Comparison of ENCODE assay signal across 8 cellular contexts in genomic region chr15:44584162-44584749, GRCh38. TPM values are rescaled to one million over a fixed set of nuclear protein-coding genes. Genes with fewer than 3 reads are reported as not detected.
DNase-seq lines count a peak whose midpoint lies in the region; ATAC-seq and TF ChIP-seq lines count a peak whose summit lies in the region.

No MANE protein-coding gene starts in this region.

- TF ChIP-seq CTCF in cardiac muscle cell (IDR thresholded peaks at IDR 0.05; ENCODE audit: low read depth, low read length): peak; percentile 48

- intact Hi-C loops in Right ventricle myocardium inferior (cut with DNase I): no loop called here

- no peaks in the 10 kb centered on the region for H3K27me3 ChIP-seq in cardiac muscle cell

- H3K9me3 Mint-ChIP-seq in activated naive CD4-positive, alpha-beta T cell treated with anti-CD3 and anti-CD28 coated beads, Interleukin-2, amount 50 U/mL, for 72 hours: no peaks in the 10 kb centered on the region

- no peaks in the 10 kb centered on the region for H3K9me3 ChIP-seq in cardiac muscle cell (ENCODE audit: low read depth)

- peak overlapping the region in 1 of 2 donors; percentile 38 for H3K27ac Mint-ChIP-seq in activated naive CD4-positive, alpha-beta T cell treated with anti-CD3 and anti-CD28 coated beads, Interleukin-2, amount 50 U/mL, for 72 hours

- H3K4me1 ChIP-seq in cardiac muscle cell (ENCODE audit: low read depth): no peaks in the 10 kb centered on the region

- no peak for ATAC-seq in Right ventricle myocardium inferior
- peak; percentile 81 to 91 for ATAC-seq in activated naive CD4-positive, alpha-beta T cell treated with anti-CD3 and anti-CD28 coated beads, Interleukin-2, amount 50 U/mL, for 72 hours
- no peak for ATAC-seq in GM21825 (IDR thresholded peaks at IDR 0.05; ENCODE audit: unreplicated experiment)
- no peak for ATAC-seq in GM19351 (IDR thresholded peaks at IDR 0.05; ENCODE audit: unreplicated experiment)

- H3K27ac ChIP-seq in cardiac muscle cell: no peak overlapping the region

- no peak overlapping the region for H3K4me3 ChIP-seq in cardiac muscle cell

- peak; percentile 43 to 48 for DNase-seq in cardiac muscle cell (ENCODE audit: low read depth in 1 of 2, low spot score in 1 of 2)
- no peak for DNase-seq in Right ventricle myocardium inferior (ENCODE audit: missing footprints)
- peak; percentile 68 for DNase-seq in RKO (ENCODE audit: low spot score)
- peak in 1 of 2 donors; percentile 45 for DNase-seq in activated naive CD4-positive, alpha-beta T cell treated with anti-CD3 and anti-CD28 coated beads, Interleukin-2, amount 50 U/mL, for 72 hours (ENCODE audit: low spot score in 2 of 2)
- DNase-seq in islet precursor cell: peak; percentile 69
- peak; percentile 14 to 24 for DNase-seq in stimulated activated CD8-positive, alpha-beta memory T cell treated with anti-CD3 and anti-CD28 coated beads, Interleukin-4, amount 100 ng/mL, for 4 hours (ENCODE audit: low read depth in 2 of 2, low spot score in 1 of 2)

- H3K36me3 Mint-ChIP-seq in activated naive CD4-positive, alpha-beta T cell treated with anti-CD3 and anti-CD28 coated beads, Interleukin-2, amount 50 U/mL, for 72 hours: peaks cover 7 to 27% of the 10 kb centered on the region in 2 donors

- H3K36me3 ChIP-seq in cardiac muscle cell: peaks cover 50% of the 10 kb centered on the region

RNA-seq across cellular contexts. Expression of gene EIF3J, which starts 47.3 kb away (rescaled TPM):
- total RNA-seq in cardiac muscle cell: 23.4 and 55.7 TPM in 2 replicates
- polyA plus RNA-seq in cardiac muscle cell: 29.7 and 31.6 TPM in 2 replicates
- 104 TPM for total RNA-seq in Right ventricle myocardium inferior
- total RNA-seq in activated naive CD4-positive, alpha-beta T cell treated with anti-CD3 and anti-CD28 coated beads, Interleukin-2, amount 50 U/mL, for 72 hours: 10 to 100 TPM; 74.8 to 78.0 TPM

Comparison
In these comparisons a context has a peak if more than half of its experiments do, and no peak if none do; other contexts are left out.
1. ATAC-seq: peak in activated naive CD4-positive, alpha-beta T cell treated with anti-CD3 and anti-CD28 coated beads, Interleukin-2, amount 50 U/mL, for 72 hours (2 of 2); none in Right ventricle myocardium inferior (single experiment), GM21825 (single experiment) and GM19351 (single experiment).